Comparison of ENCODE assay signal across 1 cellular context in the genomic region with DNA sequence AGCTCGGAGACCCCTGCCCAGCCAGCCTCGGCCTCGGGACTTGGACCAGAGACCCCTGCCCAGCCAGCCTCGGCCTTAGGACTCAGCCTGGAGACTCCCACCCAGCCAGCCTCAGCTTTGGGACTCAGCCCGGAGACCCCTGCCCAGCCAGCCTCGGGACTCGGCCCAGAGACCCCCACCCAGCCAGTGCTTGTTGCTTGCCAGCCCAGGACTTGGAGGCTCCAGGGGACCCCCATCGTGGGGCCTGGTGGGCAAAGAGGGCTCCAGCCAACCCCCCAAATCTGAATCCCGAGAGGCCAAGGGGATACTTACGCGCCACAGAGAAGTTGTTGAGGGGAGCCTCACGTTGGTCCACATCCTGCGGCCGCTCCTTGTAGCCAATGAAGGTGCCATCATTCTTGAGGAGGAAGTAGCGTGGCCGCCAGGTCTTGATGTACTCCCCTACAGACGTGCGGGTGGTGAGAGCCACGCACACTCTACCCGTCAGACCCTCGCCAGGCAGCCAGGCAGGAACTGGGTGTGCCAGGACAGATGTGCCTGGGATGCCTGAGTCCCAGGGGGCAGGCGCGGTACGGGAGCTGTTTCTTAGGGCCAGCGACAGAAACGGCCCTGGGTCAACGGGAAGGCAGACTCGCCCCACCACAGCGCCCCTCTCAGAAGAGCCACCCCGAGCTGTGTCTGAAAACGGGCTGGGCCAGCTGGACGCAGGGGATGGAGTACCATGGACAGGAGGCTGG.
TF ChIP-seq lines count a peak whose summit lies in the region.

No MANE protein-coding gene starts in this region.

TF ChIP-seq in K562, 482 proteins besides CTCF, POLR2A, EP300 and RAD21:
- TF ChIP-seq POLR2G (IDR thresholded peaks at IDR 0.05; ENCODE audit: low read depth, low read length) (peak; percentile 40; the same call in 1 of the 2 replicates), ZNF445 (CRISPR knock-in tag; IDR thresholded peaks at IDR 0.05; ENCODE audit: low read depth) (no peak)
